In genomic region chr1:75589637-75590036, GRCh38 we compare ENCODE assay signal across 16 cellular contexts. TPM values are rescaled to one million over a fixed set of nuclear protein-coding genes. Genes with fewer than 3 reads are reported as not detected.
A peak's percentile ranks its signal among the peaks of the same experiment; 100 is the strongest.
DNase-seq lines count a peak whose midpoint lies in the region; ATAC-seq, FAIRE-seq and TF ChIP-seq lines count a peak whose summit lies in the region.
"Had no signal": no experiment of that assay in that cellular context is flagged by ENCODE, and none has a peak within 500 bp of the region (broad histone marks: within the 10 kb centered on the region; RNA-seq: fewer than 3 reads in every experiment).

No MANE protein-coding gene starts in this region.

- H3F3A ChIP-seq in GM23338 (replicated peaks; ENCODE audit: low read depth) (no peaks in the 10 kb centered on the region), SK-N-SH (replicated peaks; ENCODE audit: insufficient read depth) (no peaks in the 10 kb centered on the region)

- no peak overlapping the region for H3K27ac ChIP-seq in GM23338 (ENCODE audit: low read depth)
- peak overlapping the region; percentile 63 to 86 (median 80) for H3K27ac ChIP-seq in body of pancreas
- peak overlapping the region in 3 of 4 donors; percentile 56 to 84 (median 82) for H3K27ac ChIP-seq in pancreas
- H3K27ac ChIP-seq in SK-N-SH (ENCODE audit: low read depth in 2 of 2, low read length in 1 of 2): no peak overlapping the region
- H3K27ac ChIP-seq: A549 had no signal

- H3K9me2 ChIP-seq in GM23338 (ENCODE audit: insufficient read depth): no peaks in the 10 kb centered on the region
- H3K9me2 ChIP-seq in SK-N-SH: no peaks in the 10 kb centered on the region

- TF ChIP-seq EP300 in SK-N-SH (IDR thresholded peaks at IDR 0.05; ENCODE audit: borderline replicate concordance in 1 of 2, low read depth in 1 of 2, low read length in 1 of 2): no peak

- BruUV-seq in Caco-2 (replicated peaks; lab: Mats Ljungman, UMichigan): no TSS peak

- H3K27ac Mint-ChIP-seq in Caco-2 (ENCODE audit: unreplicated experiment) (peak overlapping the region; percentile 83), GM23338 (no peak overlapping the region)
- H3K27ac Mint-ChIP-seq: CD14-positive monocyte; CD8-positive, alpha-beta T cell; IgD-negative memory B cell had no signal

- H3K4me1 Mint-ChIP-seq in Caco-2 (ENCODE audit: low read depth, unreplicated experiment) (peaks cover 9% of the 10 kb centered on the region), GM23338 (peaks cover 21% of the 10 kb centered on the region)
- H3K4me1 Mint-ChIP-seq: CD14-positive monocyte, IgD-negative memory B cell had no signal

- 65 to 82% methylated on average over 4 of the region's 4 CpGs for WGBS in body of pancreas, 2 donors
- whole genome bisulfite sequencing in pancreas, 2 donors: 69 to 71% methylated on average over 4 of the region's 4 CpGs
- 69% methylated on average over 1 of the region's 4 CpGs for WGBS in SK-N-SH (ENCODE audit: low lambda C conversion rate)

- peak; percentile 26; the same call in 1 of the 3 replicates for ATAC-seq in GM23338
- ATAC-seq in body of pancreas: no peak
- peak in 3 of 4 donors; percentile 13 to 28 (median 26) for ATAC-seq in pancreas
- no peak for ATAC-seq in GM19463 (IDR thresholded peaks at IDR 0.05; ENCODE audit: unreplicated experiment)
- ATAC-seq: A549; CD8-positive, alpha-beta T cell; HCT116 had no signal

- H3K27me3 ChIP-seq in Caco-2 (replicated peaks; ENCODE audit: control insufficient read depth, insufficient read depth, low read length) (no peaks in the 10 kb centered on the region), GM23338 (ENCODE audit: insufficient read depth) (no peaks in the 10 kb centered on the region), body of pancreas (no peaks in the 10 kb centered on the region), pancreas (no peaks in the 10 kb centered on the region), SK-N-SH (ENCODE audit: insufficient read depth) (no peaks in the 10 kb centered on the region)

- no peak for FAIRE-seq in pancreas (lab: Jason Lieb, UNC)
- FAIRE-seq: A549, GM12878 had no signal

- no peak overlapping the region for H3K9ac ChIP-seq in SK-N-SH

- TF ChIP-seq CTCF in Caco-2 (IDR thresholded peaks at IDR 0.05; ENCODE audit: insufficient read depth in 1 of 2, low read depth in 1 of 2, low read length in 1 of 2, severe bottlenecking in 1 of 2, unreplicated experiment in 1 of 2) (no peak), GM23338 (conservative IDR thresholded peaks at IDR 0.05; ENCODE audit: low read depth in 2 of 2) (no peak), body of pancreas (IDR thresholded peaks at IDR 0.05) (no peak), pancreas (IDR thresholded peaks at IDR 0.05) (no peak), SK-N-SH (IDR thresholded peaks at IDR 0.05) (no peak)

- POLR2A ChIA-PET in Caco-2 (lab: Charles Lee): no interaction called here
- POLR2A ChIA-PET in SK-N-SH (lab: Yijun Ruan, JAX): interaction anchor here (0.6 kb wide), 1 partner anchor 107 kb away, joined by 3 read pairs; no protein-coding TSS in a partner anchor

- H4K20me1 ChIP-seq in GM23338 (replicated peaks; ENCODE audit: insufficient read depth) (no peaks in the 10 kb centered on the region), SK-N-SH (ENCODE audit: insufficient read depth) (no peaks in the 10 kb centered on the region)

- no peak for TF ChIP-seq RAD21 in SK-N-SH (IDR thresholded peaks at IDR 0.05; ENCODE audit: low read length)

- H3K79me2 ChIP-seq in GM23338 (replicated peaks; ENCODE audit: insufficient read depth): no peaks in the 10 kb centered on the region
- no peaks in the 10 kb centered on the region for H3K79me2 ChIP-seq in SK-N-SH (ENCODE audit: insufficient read depth)

- intact Hi-C loops in Caco-2 (cut with micrococcal nuclease; ENCODE audit: unreplicated experiment): no loop called here
- intact Hi-C loops in body of pancreas (cut with DNase I): no loop called here
- intact Hi-C loops in pancreas (cut with DNase I): no loop called here

- H3K4me3 ChIP-seq in Caco-2 (ENCODE audit: low read depth, low read length) (no peak overlapping the region), GM23338 (no peak overlapping the region), body of pancreas (no peak overlapping the region), pancreas (no peak overlapping the region), SK-N-SH (ENCODE audit: low read depth in 2 of 2, low read length in 1 of 2) (no peak overlapping the region)
- H3K4me3 ChIP-seq: A549, GM12878 had no signal

- H2AFZ ChIP-seq in GM23338 (no peak overlapping the region), SK-N-SH (ENCODE audit: low read depth) (no peak overlapping the region)

- H3K4me3 Mint-ChIP-seq in Caco-2 (ENCODE audit: unreplicated experiment) (no peak overlapping the region), GM23338 (no peak overlapping the region)
- H3K4me3 Mint-ChIP-seq: CD14-positive monocyte; CD8-positive, alpha-beta T cell; IgD-negative memory B cell had no signal

- DNase-seq in Caco-2 (no peak), GM23338 (ENCODE audit: low spot score) (peak; percentile 35), body of pancreas (peak in 1 of 4 donors; percentile 17), pancreas (no peak), SK-N-SH (no peak), NCI-H226 (no peak)
- DNase-seq: CD8-positive, alpha-beta T cell; COR-L47; KG1 had no signal

- H3K27me3 Mint-ChIP-seq in Caco-2 (ENCODE audit: insufficient read depth, unreplicated experiment) (no peaks in the 10 kb centered on the region), GM23338 (ENCODE audit: insufficient read depth, low read depth, poor library complexity) (no peaks in the 10 kb centered on the region)

- TF ChIP-seq POLR2A in body of pancreas (IDR thresholded peaks at IDR 0.05): no peak

- H3K4me1 ChIP-seq in Caco-2 (peaks cover 11% of the 10 kb centered on the region), GM23338 (ENCODE audit: insufficient read depth) (peaks cover 10% of the 10 kb centered on the region; the same call in 1 of the 2 replicates), body of pancreas (peaks cover 16% of the 10 kb centered on the region), pancreas (peaks cover 0 to 23% (median 5%) of the 10 kb centered on the region in 3 donors), SK-N-SH (ENCODE audit: control insufficient read depth in 1 of 2, insufficient read depth in 2 of 2, low read depth in 1 of 2, low read length in 1 of 2) (peaks cover 0 to 6% of the 10 kb centered on the region in 2 experiments; a peak in 1 of 4 replicates)
- H3K4me1 ChIP-seq: A549 had no signal

- H3K4me2 ChIP-seq in GM23338: no peak overlapping the region
- H3K4me2 ChIP-seq in SK-N-SH: no peak overlapping the region
- H3K4me2 ChIP-seq: A549 had no signal

- H3K9me3 ChIP-seq in Caco-2 (no peaks in the 10 kb centered on the region), body of pancreas (no peaks in the 10 kb centered on the region), pancreas (peaks cover 0 to 3% (median 0%) of the 10 kb centered on the region in 4 donors), SK-N-SH (no peaks in the 10 kb centered on the region; the same call in 1 of the 2 replicates)
- H3K9me3 ChIP-seq: A549 had no signal

- H3K36me3 Mint-ChIP-seq in Caco-2 (ENCODE audit: insufficient read depth, unreplicated experiment) (no peaks in the 10 kb centered on the region), GM23338 (ENCODE audit: low read depth) (no peaks in the 10 kb centered on the region)
- H3K36me3 Mint-ChIP-seq: CD14-positive monocyte; CD8-positive, alpha-beta T cell had no signal

- H3K36me3 ChIP-seq in Caco-2 (ENCODE audit: control insufficient read depth, insufficient read depth, low read length) (no peaks in the 10 kb centered on the region), GM23338 (ENCODE audit: insufficient read depth) (no peaks in the 10 kb centered on the region), body of pancreas (replicated peaks in 1 of 2; ENCODE audit: insufficient read depth in 1 of 2, low read depth in 2 of 2) (no peaks in the 10 kb centered on the region), pancreas (no peaks in the 10 kb centered on the region), SK-N-SH (replicated peaks in 1 of 2; ENCODE audit: control insufficient read depth in 1 of 2, insufficient read depth in 2 of 2, low read length in 1 of 2) (no peaks in the 10 kb centered on the region)

- CTCF ChIA-PET in Caco-2 (lab: Charles Lee) (no interaction called here), SK-N-SH (lab: Yijun Ruan, JAX) (no interaction called here)

- H3K9me3 Mint-ChIP-seq in Caco-2 (ENCODE audit: unreplicated experiment): no peaks in the 10 kb centered on the region
- H3K9me3 Mint-ChIP-seq in GM23338: no peaks in the 10 kb centered on the region; the same call in 2 of the 3 replicates

TF ChIP-seq in GM23338, 12 proteins besides CTCF, POLR2A, EP300 and RAD21:
- TF ChIP-seq JUNB (IDR thresholded peaks at IDR 0.05; ENCODE audit: unreplicated experiment) (no peak), EZH2phosphoT487 (IDR thresholded peaks at IDR 0.05; ENCODE audit: unreplicated experiment) (no peak), CREB1 (CRISPR knock-in tag; IDR thresholded peaks at IDR 0.05; ENCODE audit: low read depth) (no peak), POLR2AphosphoS5 (IDR thresholded peaks at IDR 0.05; ENCODE audit: low read depth) (no peak), STAT1 (IDR thresholded peaks at IDR 0.05; ENCODE audit: unreplicated experiment) (no peak)

TF ChIP-seq in SK-N-SH, 30 proteins besides CTCF, POLR2A, EP300 and RAD21 (continues in another document):
- TF ChIP-seq POLR2AphosphoS5 (IDR thresholded peaks at IDR 0.05; ENCODE audit: low read depth, low read length) (no peak), MAX (IDR thresholded peaks at IDR 0.05; ENCODE audit: low read depth) (no peak)

RNA-seq across cellular contexts. Expression of gene SLC44A5, which starts 21.3 kb away (rescaled TPM):
- total RNA-seq in Caco-2 (2022): 12.0 and 13.6 TPM in 2 replicates
- 7.6 and 11.7 TPM in 2 replicates for total RNA-seq in GM23338 (2014; rRNA removed; shearing (Covaris generic))
- polyA plus RNA-seq in GM23338 (2016; fragmentation: Nextera tagmentation; extraction: Ambion mirVana): 2.8 and 3.3 TPM in 2 replicates
- total RNA-seq in body of pancreas: 1 to 10 TPM; 3.6 to 5.4 TPM
- 1 to 10 TPM in 4 of 6 donors, under 1 TPM in 2; 0.16 to 3.4 (median 1.3) TPM for total RNA-seq in pancreas
- polyA plus RNA-seq in pancreas: 1 to 10 TPM in 1 of 2 donors, under 1 TPM in 1; 0.65 to 1.2 TPM
- 4.9 and 7.8 TPM in 2 replicates for polyA plus RNA-seq in SK-N-SH (2012; rRNA removed)
- polyA plus RNA-seq in SK-N-SH (2012; cell fraction: cytosol; rRNA removed): 6.4 and 6.9 TPM in 2 replicates
- 6.2 and 14.2 TPM in 2 replicates for polyA plus RNA-seq in SK-N-SH (2012; cell fraction: nucleus; rRNA removed)
- total RNA-seq: G401 had no signal
- polyA plus RNA-seq: CD14-positive monocyte had no signal

Comparison
In these comparisons a context has a peak if more than half of its experiments do, and no peak if none do; other contexts are left out.
1. ATAC-seq: peak in GM23338 (single experiment) and pancreas (3 of 4); none in body of pancreas (single experiment) and GM19463 (single experiment).
2. H3K27ac ChIP-seq: peak in body of pancreas (4 of 4) and pancreas (3 of 4); none in GM23338 (single experiment) and SK-N-SH (0 of 2).